In genomic region chr3:162629372-162629771, GRCh38 we compare ENCODE assay signal across 19 cellular contexts.
"Had no signal": no experiment of that assay in that cellular context is flagged by ENCODE, and none has a peak within 500 bp of the region (broad histone marks: within the 10 kb centered on the region; RNA-seq: fewer than 3 reads in every experiment).

No MANE protein-coding gene starts in this region.

- H3K9me3 ChIP-seq: MG63 had no signal

- ATAC-seq: T-cell had no signal

- H3K36me3 ChIP-seq: MG63 had no signal

- H3K4me3 ChIP-seq: MG63 had no signal

- H3K27ac ChIP-seq: RWPE1 had no signal

- DNase-seq: Karpas-422, KG1, MG63, NCI-H1092, NCI-H1436, NCI-H187, NCI-H2029, NCI-H2081 treated with DMSO at 0.1 percent for 48 hours, NCI-H2171, NCI-H226, NCI-H446, NCI-H510A, NCI-H524 treated with DMSO at 0.1 percent for 48 hours, NCI-H69, NCI-H774, SHP77, SW 1271, T-cell had no signal

- H3K27me3 ChIP-seq: MG63 had no signal
